Comparison of ENCODE assay signal across 18 cellular contexts in genomic region chr9:70567511-70567910, GRCh38.
DNase-seq lines count a peak whose midpoint lies in the region; ATAC-seq and TF ChIP-seq lines count a peak whose summit lies in the region.
"Had no signal": no experiment of that assay in that cellular context is flagged by ENCODE, and none has a peak within 500 bp of the region (broad histone marks: within the 10 kb centered on the region; RNA-seq: fewer than 3 reads in every experiment).

No MANE protein-coding gene starts in this region.

- in situ Hi-C loops in gastrocnemius medialis (cut with MboI; ENCODE audit: low sequenced_read_pairs in 4 of 4) = no loop called here

- ATAC-seq in gastrocnemius medialis = no peak

- H3K4me3 ChIP-seq in osteoblast (ENCODE audit: insufficient read depth, low read length) = peak overlapping the region; percentile 25
- H3K4me3 ChIP-seq in tibial nerve = no peak overlapping the region
- no peak overlapping the region for H3K4me3 ChIP-seq in gastrocnemius medialis
- H3K4me3 ChIP-seq: MG63, SJCRH30 had no signal

- DNase-seq in EH (ENCODE audit: low read depth) = peak; percentile 84
- no peak for DNase-seq in chondrocyte (ENCODE audit: low spot score)
- peak; percentile 37 for DNase-seq in osteoblast (ENCODE audit: insufficient read length, low spot score, missing footprints)
- DNase-seq in tibial nerve (ENCODE audit: low spot score in 2 of 2) = no peak
- DNase-seq in stimulated activated CD4-positive, alpha-beta T cell treated with anti-CD3 and anti-CD28 coated beads, Interleukin-15, amount 100 ng/mL, for 24 hours = no peak
- no peak for DNase-seq in occipital lobe (lab: John Stamatoyannopoulos, UW)
- no peak for DNase-seq in gastrocnemius medialis
- DNase-seq: CD4-positive, CD25-positive, alpha-beta regulatory T cell; DMS79; H7; Kasumi-1; MG63; NCI-H1417; NCI-H1694 treated with DMSO at 0.1 percent for 48 hours; NCI-H2081 treated with DMSO at 0.1 percent for 48 hours; NCI-H2171 treated with DMSO at 0.1 percent for 48 hours; NCI-H526; SJCRH30 had no signal

- H3K27me3 ChIP-seq in osteoblast (ENCODE audit: insufficient read depth, low read length) = no peaks in the 10 kb centered on the region
- no peaks in the 10 kb centered on the region for H3K27me3 ChIP-seq in tibial nerve
- no peaks in the 10 kb centered on the region for H3K27me3 ChIP-seq in gastrocnemius medialis
- H3K27me3 ChIP-seq: MG63, SJCRH30 had no signal

- H2AFZ ChIP-seq in osteoblast (ENCODE audit: low read length) = peak overlapping the region; percentile 69

- H4K20me1 ChIP-seq in osteoblast (ENCODE audit: insufficient read depth, low read length) = no peaks in the 10 kb centered on the region

- H3K36me3 ChIP-seq in osteoblast (ENCODE audit: insufficient read depth, low read length) = no peaks in the 10 kb centered on the region
- H3K36me3 ChIP-seq in tibial nerve = no peaks in the 10 kb centered on the region
- H3K36me3 ChIP-seq in gastrocnemius medialis = no peaks in the 10 kb centered on the region
- H3K36me3 ChIP-seq: MG63, SJCRH30 had no signal

- H3K79me2 ChIP-seq in osteoblast (ENCODE audit: insufficient read depth, low read length) = no peaks in the 10 kb centered on the region

- H3K4me1 Mint-ChIP-seq in chondrocyte (ENCODE audit: low read depth) = peaks cover 48% of the 10 kb centered on the region

- H3K27ac ChIP-seq in osteoblast (ENCODE audit: low read depth, low read length) = peak overlapping the region; percentile 79
- peak overlapping the region; percentile 21 to 79 (median 64) for H3K27ac ChIP-seq in tibial nerve
- H3K27ac ChIP-seq in gastrocnemius medialis = no peak overlapping the region

- peak overlapping the region; percentile 39 for H3K27ac Mint-ChIP-seq in chondrocyte (ENCODE audit: unreplicated experiment)
- H3K27ac Mint-ChIP-seq: CD4-positive, CD25-positive, alpha-beta regulatory T cell had no signal

- intact Hi-C loops in gastrocnemius medialis (cut with DNase I; ENCODE audit: low total_unique reads) = no loop called here

- TF ChIP-seq CTCF in chondrocyte (IDR thresholded peaks at IDR 0.05) (no peak), osteoblast (IDR thresholded peaks at IDR 0.05; ENCODE audit: extremely low read depth, low read depth, low read length) (no peak), tibial nerve (IDR thresholded peaks at IDR 0.05) (no peak), gastrocnemius medialis (IDR thresholded peaks at IDR 0.05 in 4 of 5, conservative IDR thresholded peaks at IDR 0.05 in 1 of 5) (no peak)

- peaks cover 29% of the 10 kb centered on the region for H3K4me1 ChIP-seq in osteoblast (ENCODE audit: insufficient read depth, low read length)
- H3K4me1 ChIP-seq in tibial nerve = peaks cover 0 to 42% (median 15%) of the 10 kb centered on the region in 4 donors
- H3K4me1 ChIP-seq in gastrocnemius medialis = no peaks in the 10 kb centered on the region

- no peaks in the 10 kb centered on the region for H3K36me3 Mint-ChIP-seq in chondrocyte (ENCODE audit: low read depth)
- H3K36me3 Mint-ChIP-seq: CD4-positive, CD25-positive, alpha-beta regulatory T cell had no signal

- peak in 1 of 2 donors; percentile 39 for TF ChIP-seq EP300 in tibial nerve (IDR thresholded peaks at IDR 0.05)

- H3K9me3 Mint-ChIP-seq in chondrocyte (ENCODE audit: low read depth) = no peaks in the 10 kb centered on the region

- H3K9me3 ChIP-seq in osteoblast (ENCODE audit: low read depth, low read length) = no peaks in the 10 kb centered on the region
- H3K9me3 ChIP-seq in tibial nerve = no peaks in the 10 kb centered on the region
- no peaks in the 10 kb centered on the region for H3K9me3 ChIP-seq in gastrocnemius medialis
- H3K9me3 ChIP-seq: MG63, SJCRH30 had no signal

- H3K4me2 ChIP-seq in osteoblast (ENCODE audit: insufficient read depth, low read length) = peak overlapping the region; percentile 62

- WGBS in tibial nerve, 2 donors = 33 to 43% methylated on average over 7 of the region's 7 CpGs

- H3K27me3 Mint-ChIP-seq in chondrocyte (ENCODE audit: low read depth) = peaks cover 2% of the 10 kb centered on the region

- no peak overlapping the region for H3K4me3 Mint-ChIP-seq in chondrocyte (ENCODE audit: unreplicated experiment)
- H3K4me3 Mint-ChIP-seq: CD4-positive, CD25-positive, alpha-beta regulatory T cell had no signal

- no peak for TF ChIP-seq POLR2A in tibial nerve (IDR thresholded peaks at IDR 0.05)
- TF ChIP-seq POLR2A in gastrocnemius medialis (IDR thresholded peaks at IDR 0.05) = no peak

Comparison
In these comparisons a context has a peak if more than half of its experiments do, and no peak if none do; other contexts are left out.
1. DNase-seq: peak in EH (single experiment) and osteoblast (single experiment); none in chondrocyte (single experiment), tibial nerve (0 of 2), stimulated activated CD4-positive, alpha-beta T cell treated with anti-CD3 and anti-CD28 coated beads, Interleukin-15, amount 100 ng/mL, for 24 hours (single experiment), occipital lobe (single experiment) and gastrocnemius medialis (0 of 2).
2. H3K27ac ChIP-seq: peak in osteoblast (single experiment) and tibial nerve (4 of 4); none in gastrocnemius medialis (0 of 4).